ENCODE assay signal across 12 cellular contexts in genomic region chr5:10588779-10589447, GRCh38. TPM values are rescaled to one million over a fixed set of nuclear protein-coding genes. Genes with fewer than 3 reads are reported as not detected.
DNase-seq lines count a peak whose midpoint lies in the region; ATAC-seq, FAIRE-seq and TF ChIP-seq lines count a peak whose summit lies in the region.
"Had no signal": no experiment of that assay in that cellular context is flagged by ENCODE, and none has a peak within 500 bp of the region (broad histone marks: within the 10 kb centered on the region; RNA-seq: fewer than 3 reads in every experiment).

No MANE protein-coding gene starts in this region.

- no peaks in the 10 kb centered on the region for H3K27me3 ChIP-seq in spleen (replicated peaks in 1 of 7)

- no peak for TF ChIP-seq CTCF in spleen (IDR thresholded peaks at IDR 0.05 in 8 of 11, conservative IDR thresholded peaks at IDR 0.05 in 3 of 11)

- peaks cover 0 to 2% of the 10 kb centered on the region in 2 donors for H3K4me1 Mint-ChIP-seq in immature natural killer cell
- peaks cover 34% of the 10 kb centered on the region for H3K4me1 Mint-ChIP-seq in activated T-helper 17 cell treated with anti-CD3 and anti-CD28 coated beads, Interleukin-2, amount 50 U/mL, for 72 hours

- FAIRE-seq in GM18507 (lab: Jason Lieb, UNC) = peak; percentile 63

- H3K36me3 ChIP-seq in spleen = no peaks in the 10 kb centered on the region

- no peak for TF ChIP-seq POLR2A in spleen (IDR thresholded peaks at IDR 0.05)

- H3K27ac Mint-ChIP-seq in immature natural killer cell = no peak overlapping the region
- no peak overlapping the region for H3K27ac Mint-ChIP-seq in activated T-helper 17 cell treated with anti-CD3 and anti-CD28 coated beads, Interleukin-2, amount 50 U/mL, for 72 hours

- peak overlapping the region in 4 of 8 donors; percentile 0 to 28 (median 14) for H3K27ac ChIP-seq in spleen

- peaks cover 0 to 4% (median 0%) of the 10 kb centered on the region in 3 donors for H3K36me3 Mint-ChIP-seq in immature natural killer cell
- no peaks in the 10 kb centered on the region for H3K36me3 Mint-ChIP-seq in activated T-helper 17 cell treated with anti-CD3 and anti-CD28 coated beads, Interleukin-2, amount 50 U/mL, for 72 hours (ENCODE audit: low read depth)

- H3K9me3 ChIP-seq in spleen = peaks cover 0 to 10% (median 0%) of the 10 kb centered on the region in 8 donors

- WGBS in spleen, 5 donors = 29 to 48% (median 30%) methylated on average over 11 of the region's 11 CpGs

- no peak overlapping the region for H3K4me3 Mint-ChIP-seq in immature natural killer cell
- H3K4me3 Mint-ChIP-seq in activated T-helper 17 cell treated with anti-CD3 and anti-CD28 coated beads, Interleukin-2, amount 50 U/mL, for 72 hours = no peak overlapping the region

- peaks cover 10 to 79% (median 27%) of the 10 kb centered on the region in 6 donors for H3K4me1 ChIP-seq in spleen

- H3K9me3 Mint-ChIP-seq in immature natural killer cell = peaks cover 0 to 6% (median 1%) of the 10 kb centered on the region in 6 donors
- H3K9me3 Mint-ChIP-seq in activated T-helper 17 cell treated with anti-CD3 and anti-CD28 coated beads, Interleukin-2, amount 50 U/mL, for 72 hours = peaks cover 4% of the 10 kb centered on the region

- H3K4me3 ChIP-seq in spleen = no peak overlapping the region

- peaks cover 5 to 15% (median 7%) of the 10 kb centered on the region in 3 donors for H3K27me3 Mint-ChIP-seq in immature natural killer cell (ENCODE audit: low read depth in 3 of 3)
- peaks cover 8% of the 10 kb centered on the region for H3K27me3 Mint-ChIP-seq in activated T-helper 17 cell treated with anti-CD3 and anti-CD28 coated beads, Interleukin-2, amount 50 U/mL, for 72 hours

- intact Hi-C loops in spleen (cut with DNase I; ENCODE audit: low total_unique reads) = no loop called here

- DNase-seq in GM18507 (ENCODE audit: extremely low spot score, insufficient read length, low read depth) (no peak), UCSD-AML1 (lab: John Stamatoyannopoulos, UW; ENCODE audit: unreplicated experiment) (peak; percentile 63), spleen (peak; percentile 49), glomerular visceral epithelial cell (ENCODE audit: extremely low spot score) (no peak), immature natural killer cell (no peak)
- DNase-seq: activated CD4-positive, alpha-beta T cell treated with anti-CD3 and anti-CD28 coated beads for 48 hours; activated naive CD4-positive, alpha-beta T cell; kidney glomerular epithelial cell; NCI-H2081; SIG-M5 had no signal

- ATAC-seq in HG02943 (IDR thresholded peaks at IDR 0.05; ENCODE audit: low read depth, unreplicated experiment) = peak; percentile 37
- ATAC-seq in activated T-helper 17 cell treated with anti-CD3 and anti-CD28 coated beads, Interleukin-2, amount 50 U/mL, for 72 hours (replicated peaks) = no peak

RNA-seq across cellular contexts. Expression of gene ANKRD33B, which starts 25.0 kb away (rescaled TPM):
- 10 to 100 TPM; 20.7 to 37.8 (median 26.7) TPM for total RNA-seq in spleen
- polyA plus RNA-seq in spleen (1 to 10 TPM; 2.0 to 5.3 (median 2.4) TPM), immature natural killer cell (under 1 TPM in 2 of 3 donors, not detected in 1; 0.13 to 0.15 TPM)
- 10 to 100 TPM in 1 of 2 donors, 1 to 10 TPM in 1; 7.8 to 12.2 TPM for total RNA-seq in activated T-helper 17 cell treated with anti-CD3 and anti-CD28 coated beads, Interleukin-2, amount 50 U/mL, for 72 hours

Comparison
In these comparisons a context has a peak if more than half of its experiments do, and no peak if none do; other contexts are left out.
1. DNase-seq: peak in UCSD-AML1 (single experiment) and spleen (single experiment); none in GM18507 (single experiment), glomerular visceral epithelial cell (single experiment) and immature natural killer cell (0 of 3).